ENCODE assay signal across 24 cellular contexts in the genomic region with DNA sequence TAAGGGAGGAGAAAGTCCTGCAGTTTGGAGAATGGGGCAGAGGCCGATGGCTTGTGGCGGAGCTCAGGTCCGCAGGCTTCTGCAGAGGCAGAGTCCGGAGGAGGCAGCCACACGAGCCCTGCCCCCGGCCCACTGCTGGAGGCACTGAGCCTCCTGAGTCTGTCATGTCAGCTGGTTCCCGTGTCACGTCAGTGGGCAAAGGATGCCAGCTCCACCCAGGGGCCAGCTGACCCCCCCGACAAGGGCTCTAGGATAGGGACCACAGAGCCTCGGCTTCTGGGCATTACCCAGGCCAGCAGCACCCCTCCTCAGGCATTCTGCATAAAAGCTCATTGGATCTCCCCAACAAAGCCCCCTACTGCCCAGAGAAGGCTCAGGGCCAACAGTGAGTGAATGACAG. TPM values are rescaled to one million over a fixed set of nuclear protein-coding genes. Genes with fewer than 3 reads are reported as not detected.
DNase-seq lines count a peak whose midpoint lies in the region; ATAC-seq, FAIRE-seq and TF ChIP-seq lines count a peak whose summit lies in the region.
"Had no signal": no experiment of that assay in that cellular context is flagged by ENCODE, and none has a peak within 500 bp of the region (broad histone marks: within the 10 kb centered on the region; RNA-seq: fewer than 3 reads in every experiment).

No MANE protein-coding gene starts in this region.

- FAIRE-seq in D721Med (lab: Jason Lieb, UNC) = no peak
- FAIRE-seq: A549, GM12878, HepG2, pancreas, RCC 7860 had no signal

- ATAC-seq in heart right ventricle (no peak), heart left ventricle (no peak), gastroesophageal sphincter (no peak)
- ATAC-seq: A549, GM12878, HepG2, left lobe of liver, pancreas had no signal

- peak overlapping the region in 6 of 10 donors; percentile 17 to 77 (median 54) for H3K27ac ChIP-seq in heart right ventricle
- peak overlapping the region in 5 of 12 donors; percentile 14 to 75 (median 55) for H3K27ac ChIP-seq in heart left ventricle
- peak overlapping the region in 3 of 4 donors; percentile 51 to 84 (median 82) for H3K27ac ChIP-seq in gastroesophageal sphincter
- H3K27ac ChIP-seq in sigmoid colon = peak overlapping the region; percentile 73 to 95 (median 81)
- peak overlapping the region; percentile 83 to 95 for H3K27ac ChIP-seq in uterus
- H3K27ac ChIP-seq: pancreas, right lobe of liver, WERI-Rb-1 had no signal

- H3K36me3 ChIP-seq in heart right ventricle = peaks cover 0 to 5% (median 0%) of the 10 kb centered on the region in 9 donors
- no peaks in the 10 kb centered on the region for H3K36me3 ChIP-seq in heart left ventricle
- peaks cover 0 to 15% of the 10 kb centered on the region in 2 donors for H3K36me3 ChIP-seq in gastroesophageal sphincter
- no peaks in the 10 kb centered on the region for H3K36me3 ChIP-seq in sigmoid colon
- no peaks in the 10 kb centered on the region for H3K36me3 ChIP-seq in uterus
- H3K36me3 ChIP-seq: BE2C, pancreas, right lobe of liver, WERI-Rb-1 had no signal

- H3K4me1 ChIP-seq in heart right ventricle (peaks cover 19 to 83% (median 51%) of the 10 kb centered on the region in 9 donors), heart left ventricle (peaks cover 2 to 70% (median 41%) of the 10 kb centered on the region in 12 donors), gastroesophageal sphincter (peaks cover 13 to 96% (median 45%) of the 10 kb centered on the region in 3 donors), sigmoid colon (peaks cover 0 to 84% (median 70%) of the 10 kb centered on the region in 4 donors), uterus (peaks cover 4 to 16% of the 10 kb centered on the region in 2 donors)
- H3K4me1 ChIP-seq: right lobe of liver had no signal

- WGBS in heart right ventricle, 2 donors = 85 to 88% methylated on average over 10 of the region's 10 CpGs
- 83 to 94% (median 86%) methylated on average over 9 to 10 of the region's 10 CpGs for WGBS in heart left ventricle, 4 donors
- 20% methylated on average over 3 of the region's 10 CpGs; no CpG with 5 or more reads in 1 of the 2 donors for WGBS in gastroesophageal sphincter (ENCODE audit: low coverage in 1 of 2), 2 donors
- 83 to 90% methylated on average over 10 of the region's 10 CpGs for WGBS in sigmoid colon, 2 donors

- TF ChIP-seq EP300 in gastroesophageal sphincter (IDR thresholded peaks at IDR 0.05) (no peak), sigmoid colon (IDR thresholded peaks at IDR 0.05) (no peak)

- TF ChIP-seq CTCF in heart right ventricle (IDR thresholded peaks at IDR 0.05) (no peak), heart left ventricle (IDR thresholded peaks at IDR 0.05) (no peak), gastroesophageal sphincter (IDR thresholded peaks at IDR 0.05) (no peak), sigmoid colon (IDR thresholded peaks at IDR 0.05) (no peak), uterus (IDR thresholded peaks at IDR 0.05) (no peak), D721Med (IDR thresholded peaks at IDR 0.05; ENCODE audit: insufficient read depth, missing control alignments) (no peak)

- TF ChIP-seq POLR2A in heart left ventricle (IDR thresholded peaks at IDR 0.05) (no peak), gastroesophageal sphincter (IDR thresholded peaks at IDR 0.05) (no peak), sigmoid colon (IDR thresholded peaks at IDR 0.05) (no peak), uterus (IDR thresholded peaks at IDR 0.05) (no peak)

- intact Hi-C loops in heart right ventricle (cut with DNase I) = loop anchor here in 2 of 10 donors (10.0 kb wide), 2 partner anchors 91 to 1031 kb away; a partner anchor contains a TSS
- intact Hi-C loops in heart left ventricle (cut with DNase I) = loop anchor here in 1 of 10 donors (10.0 kb wide), 1 partner anchor 341 kb away; no protein-coding TSS in a partner anchor
- intact Hi-C loops in sigmoid colon (cut with DNase I) = no loop called here
- intact Hi-C loops in uterus (cut with DNase I; ENCODE audit: low total_unique reads) = no loop called here

- DNase-seq in heart right ventricle (no peak), heart left ventricle (no peak), sigmoid colon (no peak), uterus (peak in 1 of 2 donors; percentile 35), GM03348 (ENCODE audit: low spot score) (no peak), D721Med (ENCODE audit: insufficient read length, low spot score) (no peak), NCI-H526 treated with DMSO at 0.1 percent for 48 hours (lab: John Stamatoyannopoulos, UW) (no peak)
- DNase-seq: activated CD4-positive, alpha-beta T cell treated with anti-CD3 and anti-CD28 coated beads, Interleukin-2, amount 10 ng/mL, durations not matched to agents 7 days and 5 days; activated naive CD4-positive, alpha-beta T cell treated with anti-CD3 and anti-CD28 coated beads, Interleukin-2, amount 10 ng/mL, durations not matched to agents 7 days and 5 days; BE2C; H9; Kasumi-1; MV-4-11; NCI-H2171 treated with DMSO at 0.1 percent for 48 hours; NCI-H524; pancreas; right lobe of liver; WERI-Rb-1 had no signal

- H3K27me3 ChIP-seq in heart right ventricle (no peaks in the 10 kb centered on the region), heart left ventricle (no peaks in the 10 kb centered on the region), gastroesophageal sphincter (no peaks in the 10 kb centered on the region), sigmoid colon (no peaks in the 10 kb centered on the region), uterus (no peaks in the 10 kb centered on the region)
- H3K27me3 ChIP-seq: BE2C, pancreas, right lobe of liver had no signal

- no peak overlapping the region for H3K4me3 ChIP-seq in heart right ventricle
- no peak overlapping the region for H3K4me3 ChIP-seq in heart left ventricle
- H3K4me3 ChIP-seq in gastroesophageal sphincter = peak overlapping the region in 1 of 2 donors; percentile 20
- H3K4me3 ChIP-seq in sigmoid colon = no peak overlapping the region
- no peak overlapping the region for H3K4me3 ChIP-seq in uterus
- H3K4me3 ChIP-seq: A549, GM12878, pancreas, right lobe of liver had no signal

- H3K9me3 ChIP-seq in heart right ventricle (no peaks in the 10 kb centered on the region), heart left ventricle (no peaks in the 10 kb centered on the region), gastroesophageal sphincter (no peaks in the 10 kb centered on the region), sigmoid colon (no peaks in the 10 kb centered on the region), uterus (no peaks in the 10 kb centered on the region)
- H3K9me3 ChIP-seq: A549, BE2C, pancreas, right lobe of liver had no signal

RNA-seq across cellular contexts. Expression of a gene that starts 8.5 kb away (rescaled TPM):
- 10 to 100 TPM in 2 of 10 donors, 1 to 10 TPM in 8; 2.9 to 12.5 (median 5.9) TPM for total RNA-seq in heart right ventricle
- polyA plus RNA-seq in heart right ventricle = 1 to 10 TPM; 1.8 to 5.7 TPM
- 10 to 100 TPM in 2 of 9 donors, 1 to 10 TPM in 7; 3.3 to 22.7 (median 8.4) TPM for total RNA-seq in heart left ventricle
- 1 to 10 TPM; 1.1 to 6.9 TPM for polyA plus RNA-seq in heart left ventricle
- 10 to 100 TPM; 40.2 to 80.9 (median 56.0) TPM for total RNA-seq in gastroesophageal sphincter
- total RNA-seq in sigmoid colon = 10 to 100 TPM; 19.3 to 45.7 (median 20.9) TPM
- 1 to 10 TPM; 3.6 to 9.2 (median 3.9) TPM for polyA plus RNA-seq in sigmoid colon
- 10 to 100 TPM; 26.1 to 82.6 (median 31.0) TPM for total RNA-seq in uterus
